2 cellular contexts compared by ENCODE assay signal in the genomic region with DNA sequence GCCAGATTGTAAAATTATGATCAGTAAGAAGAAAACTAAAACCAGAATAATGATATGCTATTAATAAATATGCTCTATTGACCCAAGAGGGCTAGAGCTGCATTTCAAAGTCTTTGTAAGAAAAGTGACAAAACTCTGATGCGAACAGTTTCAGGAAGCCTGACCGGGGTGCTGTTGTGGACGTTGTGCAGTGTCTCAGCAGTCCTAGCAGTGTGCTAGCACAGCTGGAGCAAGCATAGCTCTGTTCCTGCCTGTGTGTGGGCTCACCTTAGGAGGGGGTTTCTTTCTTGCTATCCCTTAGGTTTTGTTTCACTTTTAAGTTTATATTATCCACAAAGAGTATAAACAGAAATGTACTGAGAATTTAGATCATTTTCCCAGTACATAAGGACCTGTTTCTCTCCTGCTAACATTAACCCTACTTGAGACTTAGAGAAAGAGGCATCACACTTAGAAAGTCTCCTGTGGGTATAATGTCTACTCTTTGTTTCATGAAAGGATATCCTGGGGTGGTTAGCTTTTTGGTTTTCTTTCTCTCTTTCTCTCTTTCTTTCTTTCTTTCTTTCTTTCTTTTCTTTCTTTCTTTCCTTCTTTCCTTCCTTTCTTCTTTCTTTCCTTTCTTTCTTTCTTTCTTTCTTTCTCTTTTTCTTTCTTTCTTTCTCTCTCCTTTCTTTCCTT.
TF ChIP-seq lines count a peak whose summit lies in the region.

No MANE protein-coding gene starts in this region.

TF ChIP-seq in HepG2, 621 proteins besides CTCF, POLR2A, EP300 and RAD21:
- TF ChIP-seq THAP11 (CRISPR knock-in tag; IDR thresholded peaks at IDR 0.05) (no peak), ZNF207 (IDR thresholded peaks at IDR 0.05; ENCODE audit: borderline replicate concordance) (no peak), SMAD9 (CRISPR knock-in tag; IDR thresholded peaks at IDR 0.05) (no peak), HNRNPK (IDR thresholded peaks at IDR 0.05; ENCODE audit: low read depth, low read length, poor library complexity, severe bottlenecking) (peak; percentile 52), ZIK1 (CRISPR knock-in tag; IDR thresholded peaks at IDR 0.05; ENCODE audit: borderline replicate concordance, low read depth) (no peak)

TF ChIP-seq in K562, 482 proteins besides CTCF, POLR2A, EP300 and RAD21:
- TF ChIP-seq NFIX (CRISPR knock-in tag; IDR thresholded peaks at IDR 0.05; ENCODE audit: low read depth): no peak
- TF ChIP-seq PPARD (CRISPR knock-in tag; IDR thresholded peaks at IDR 0.05): no peak
- TF ChIP-seq, protein P1, sequence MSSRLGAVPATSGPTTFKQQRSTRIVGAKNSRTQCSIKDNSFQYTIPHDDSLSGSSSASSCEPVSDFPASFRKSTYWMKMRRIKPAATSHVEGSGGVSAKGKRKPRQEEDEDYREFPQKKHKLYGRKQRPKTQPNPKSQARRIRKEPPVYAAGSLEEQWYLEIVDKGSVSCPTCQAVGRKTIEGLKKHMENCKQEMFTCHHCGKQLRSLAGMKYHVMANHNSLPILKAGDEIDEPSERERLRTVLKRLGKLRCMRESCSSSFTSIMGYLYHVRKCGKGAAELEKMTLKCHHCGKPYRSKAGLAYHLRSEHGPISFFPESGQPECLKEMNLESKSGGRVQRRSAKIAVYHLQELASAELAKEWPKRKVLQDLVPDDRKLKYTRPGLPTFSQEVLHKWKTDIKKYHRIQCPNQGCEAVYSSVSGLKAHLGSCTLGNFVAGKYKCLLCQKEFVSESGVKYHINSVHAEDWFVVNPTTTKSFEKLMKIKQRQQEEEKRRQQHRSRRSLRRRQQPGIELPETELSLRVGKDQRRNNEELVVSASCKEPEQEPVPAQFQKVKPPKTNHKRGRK (tag; IDR thresholded peaks at IDR 0.05): peak; percentile 80
